ENCODE assay signal across 10 cellular contexts in the genomic region with DNA sequence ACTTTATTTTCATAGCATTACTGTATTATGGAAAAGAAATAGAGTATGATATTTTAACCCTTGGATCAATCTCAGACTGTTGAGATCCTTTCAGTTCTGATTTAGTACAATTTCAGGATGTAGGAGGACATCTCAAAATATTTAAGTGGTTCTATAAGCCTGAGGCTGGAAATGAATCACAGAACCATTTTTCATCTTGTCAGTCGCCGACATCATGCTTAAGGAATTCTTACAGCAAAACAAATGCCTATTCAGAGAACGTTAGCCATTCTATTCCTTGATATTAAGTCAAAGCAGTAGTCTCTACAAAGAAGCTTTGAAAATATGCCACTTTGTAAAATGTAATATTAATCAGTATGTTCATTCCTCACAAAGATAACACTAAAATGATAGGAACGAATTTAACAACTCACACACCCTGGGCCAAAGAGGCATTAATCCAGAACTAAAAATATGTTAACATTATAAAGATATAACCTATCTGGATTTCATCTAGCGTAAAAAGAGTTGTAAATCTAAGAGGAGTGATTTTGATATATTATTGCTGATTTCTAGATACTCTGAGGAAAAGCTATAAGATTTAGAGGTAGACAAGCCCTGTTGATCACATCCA.
DNase-seq lines count a peak whose midpoint lies in the region; TF ChIP-seq lines count a peak whose summit lies in the region.
"Had no signal": no experiment of that assay in that cellular context is flagged by ENCODE, and none has a peak within 500 bp of the region (broad histone marks: within the 10 kb centered on the region; RNA-seq: fewer than 3 reads in every experiment).

No MANE protein-coding gene starts in this region.

- H3K9me3 ChIP-seq in WERI-Rb-1 (ENCODE audit: severe bottlenecking): no peaks in the 10 kb centered on the region

- no peak overlapping the region for H3K27ac ChIP-seq in WERI-Rb-1
- H3K27ac ChIP-seq: VCaP had no signal

- no peaks in the 10 kb centered on the region for H3K36me3 ChIP-seq in WERI-Rb-1

- H3K27me3 ChIP-seq in WERI-Rb-1 (ENCODE audit: insufficient read depth, low read depth, severe bottlenecking): no peaks in the 10 kb centered on the region

- no peak for TF ChIP-seq CTCF in AG10803 (conservative IDR thresholded peaks at IDR 0.05; ENCODE audit: low read length)
- TF ChIP-seq CTCF in epithelial cell of esophagus (IDR thresholded peaks at IDR 0.05; ENCODE audit: insufficient read depth, low read depth, low read length, missing control alignments): no peak
- no peak for TF ChIP-seq CTCF in WERI-Rb-1 (IDR thresholded peaks at IDR 0.05; ENCODE audit: low read depth, low read length)
- TF ChIP-seq CTCF in GM10266 (IDR thresholded peaks at IDR 0.05; ENCODE audit: control insufficient read depth, insufficient read depth, low read depth, missing control alignments): no peak

- peak; percentile 80 for DNase-seq in AG10803 (ENCODE audit: low read depth)
- DNase-seq in NCI-H69 (lab: John Stamatoyannopoulos, UW): peak; percentile 13
- peak; percentile 91 for DNase-seq in epithelial cell of esophagus (ENCODE audit: low read depth)
- peak; percentile 88 for DNase-seq in non-pigmented ciliary epithelial cell (ENCODE audit: low read depth)
- no peak for DNase-seq in GM19240 (ENCODE audit: insufficient read length, low spot score)
- no peak for DNase-seq in stimulated activated CD4-positive, alpha-beta T cell treated with anti-CD3 and anti-CD28 coated beads, Interleukin-15, amount 100 ng/mL, for 24 hours
- no peak for DNase-seq in WERI-Rb-1
- DNase-seq in GM10266 (ENCODE audit: extremely low spot score): no peak
- DNase-seq: activated naive CD4-positive, alpha-beta T cell treated with anti-CD3 and anti-CD28 coated beads, Interleukin-2, amount 50 U/mL, for 16 hours had no signal

- H3K4me3 ChIP-seq in AG10803 (ENCODE audit: low read length) (no peak overlapping the region), epithelial cell of esophagus (ENCODE audit: low read length) (no peak overlapping the region), WERI-Rb-1 (ENCODE audit: low read depth, low read length) (no peak overlapping the region)

Comparison
In these comparisons a context has a peak if more than half of its experiments do, and no peak if none do; other contexts are left out.
1. DNase-seq: peak in AG10803 (single experiment), NCI-H69 (single experiment), epithelial cell of esophagus (single experiment) and non-pigmented ciliary epithelial cell (single experiment); none in GM19240 (single experiment), stimulated activated CD4-positive, alpha-beta T cell treated with anti-CD3 and anti-CD28 coated beads, Interleukin-15, amount 100 ng/mL, for 24 hours (single experiment), WERI-Rb-1 (single experiment) and GM10266 (single experiment).